11 cellular contexts compared by ENCODE assay signal in the genomic region with DNA sequence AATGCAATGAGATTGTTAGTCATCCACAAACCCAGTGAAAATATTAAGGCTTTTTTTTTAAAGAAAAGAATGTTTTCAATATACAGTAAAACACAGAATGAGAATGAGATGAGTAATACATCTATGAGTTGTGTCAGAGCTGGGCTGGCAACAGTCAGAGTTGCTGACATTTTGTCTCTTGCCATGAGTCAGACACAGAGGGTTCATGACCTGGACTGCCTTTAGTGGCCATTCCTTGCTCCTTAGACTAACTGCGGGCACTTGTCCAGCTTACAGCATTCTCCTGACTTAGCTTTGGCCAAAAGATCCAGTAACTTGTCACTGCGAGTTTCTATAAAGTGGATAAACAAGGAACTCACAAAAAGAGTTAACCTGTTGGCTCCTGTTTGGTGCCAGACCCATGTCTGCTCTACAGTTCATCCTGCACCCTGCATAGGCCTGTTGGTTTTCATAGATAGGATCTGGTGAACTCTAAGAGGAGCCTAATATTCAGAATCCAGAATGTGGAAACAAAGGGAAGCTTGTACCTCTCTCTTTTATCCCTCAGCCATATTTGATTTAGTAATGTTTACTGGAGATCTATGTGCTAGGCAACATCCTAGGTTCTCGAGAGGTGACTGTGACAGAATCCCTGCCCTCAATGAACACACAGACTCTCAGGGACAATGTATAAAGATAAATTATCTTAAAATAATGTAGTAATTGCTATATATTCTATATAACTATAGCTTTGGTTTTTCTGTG.
DNase-seq lines count a peak whose midpoint lies in the region; ATAC-seq and TF ChIP-seq lines count a peak whose summit lies in the region.
"Had no signal": no experiment of that assay in that cellular context is flagged by ENCODE, and none has a peak within 500 bp of the region (broad histone marks: within the 10 kb centered on the region; RNA-seq: fewer than 3 reads in every experiment).

No MANE protein-coding gene starts in this region.

- intact Hi-C loops in PC-3 (cut with micrococcal nuclease) (loop anchor here (1.0 to 2.0 kb wide), 2 partner anchors 24 to 49 kb away; no protein-coding TSS in a partner anchor), psoas muscle (cut with DNase I) (no loop called here)

- H3K36me3 ChIP-seq in GM23248 (ENCODE audit: low read depth) (no peaks in the 10 kb centered on the region), PC-3 (ENCODE audit: low read depth, low read length) (no peaks in the 10 kb centered on the region), psoas muscle (ENCODE audit: insufficient read depth in 1 of 2, low read depth in 1 of 2) (no peaks in the 10 kb centered on the region)

- H4K20me1 ChIP-seq in GM23248 (ENCODE audit: insufficient read depth) (no peaks in the 10 kb centered on the region), PC-3 (ENCODE audit: low read length) (no peaks in the 10 kb centered on the region)

- TF ChIP-seq CTCF in PC-3 (conservative IDR thresholded peaks at IDR 0.05; ENCODE audit: low read depth, low read length) (no peak), psoas muscle (IDR thresholded peaks at IDR 0.05) (no peak)

- H3K79me2 ChIP-seq in GM23248 (ENCODE audit: insufficient read depth) (no peaks in the 10 kb centered on the region), PC-3 (ENCODE audit: low read length) (no peaks in the 10 kb centered on the region)

- peak; percentile 99 for DNase-seq in GM23248
- DNase-seq in PC-3, result peak; percentile 95
- peak; percentile 97 for DNase-seq in fibroblast of gingiva (ENCODE audit: low read depth)
- peak; percentile 42 to 49 for DNase-seq in psoas muscle
- no peak for DNase-seq in erythroblast (lab: John Stamatoyannopoulos, UW)
- DNase-seq in HUDEP-2 (lab: John Stamatoyannopoulos, UW; ENCODE audit: unreplicated experiment in 76 of 76), result no peak
- DNase-seq: amygdala; NCI-H1417; stimulated activated CD4-positive, alpha-beta T cell treated with anti-CD3 and anti-CD28 coated beads, Interleukin-2, amount 100 ng/mL, for 48 hours had no signal

- in situ Hi-C loops in GM23248 (cut with MboI), result no loop called here

- POLR2A ChIA-PET in PC-3 (lab: Charles Lee; ENCODE audit: unreplicated experiment), result interaction anchor here (0.7 kb wide), 1 partner anchor 1383 kb away, joined by 9 read pairs; no protein-coding TSS in a partner anchor

- no peak for TF ChIP-seq POLR2A in erythroblast (IDR thresholded peaks at IDR 0.05; ENCODE audit: low read length)

- H3K9me3 ChIP-seq in GM23248 (ENCODE audit: low read depth) (no peaks in the 10 kb centered on the region), PC-3 (ENCODE audit: low read length) (no peaks in the 10 kb centered on the region), psoas muscle (no peaks in the 10 kb centered on the region)

- H3F3A ChIP-seq in GM23248 (ENCODE audit: insufficient read depth) (peaks cover 11% of the 10 kb centered on the region), PC-3 (ENCODE audit: low read length, unreplicated experiment) (peaks cover 12% of the 10 kb centered on the region)

- peak overlapping the region; percentile 38 for H3K4me2 ChIP-seq in GM23248 (ENCODE audit: unreplicated experiment)
- peak overlapping the region; percentile 48 for H3K4me2 ChIP-seq in PC-3 (ENCODE audit: low read length)

- CTCF ChIA-PET in PC-3 (lab: Charles Lee), result interaction anchor here (0.6 kb wide), 1 partner anchor 173 kb away, joined by 6 read pairs; no protein-coding TSS in a partner anchor

- H3K9me2 ChIP-seq in GM23248 (ENCODE audit: insufficient read depth), result no peaks in the 10 kb centered on the region
- no peaks in the 10 kb centered on the region for H3K9me2 ChIP-seq in PC-3 (replicated peaks; ENCODE audit: low read length)

- peak; percentile 97 for ATAC-seq in PC-3
- peak; percentile 77 to 96 (median 82) for ATAC-seq in psoas muscle
- ATAC-seq in HG03280 (IDR thresholded peaks at IDR 0.05; ENCODE audit: unreplicated experiment), result no peak
- ATAC-seq in GM21381 (IDR thresholded peaks at IDR 0.05; ENCODE audit: unreplicated experiment), result no peak

- H3K4me3 ChIP-seq in GM23248 (no peak overlapping the region), PC-3 (ENCODE audit: low read length) (no peak overlapping the region), psoas muscle (no peak overlapping the region)

- no TSS peak for BruUV-seq in PC-3 (replicated peaks; lab: Mats Ljungman, UMichigan)

- H3K27ac ChIP-seq in GM23248 (peak overlapping the region; percentile 76), PC-3 (ENCODE audit: low read length) (peak overlapping the region; percentile 72), psoas muscle (no peak overlapping the region)

- H3K4me1 ChIP-seq in GM23248 (ENCODE audit: insufficient read depth), result peaks cover 23% of the 10 kb centered on the region
- peaks cover 23% of the 10 kb centered on the region for H3K4me1 ChIP-seq in PC-3 (ENCODE audit: insufficient read depth, low read length)
- H3K4me1 ChIP-seq in psoas muscle, result peaks cover 6% of the 10 kb centered on the region

- H3K27me3 ChIP-seq in GM23248 (replicated peaks; ENCODE audit: insufficient read depth), result no peaks in the 10 kb centered on the region
- H3K27me3 ChIP-seq in PC-3 (ENCODE audit: low read length), result no peaks in the 10 kb centered on the region
- H3K27me3 ChIP-seq in psoas muscle (ENCODE audit: insufficient read depth in 3 of 3, low read length in 2 of 3), result no peaks in the 10 kb centered on the region

- 0 out of 2 replicates have a peak overlapping the region, but pooled peaks have one; percentile 29 for H3K9ac ChIP-seq in GM23248
- H3K9ac ChIP-seq in PC-3 (ENCODE audit: low read length), result no peak overlapping the region

- H2AFZ ChIP-seq in GM23248 (peak overlapping the region; percentile 54), PC-3 (ENCODE audit: low read length) (no peak overlapping the region)

- WGBS in GM23248 (ENCODE audit: low coverage in 1 of 2, low lambda C conversion rate in 2 of 2, missing lambda C conversion rate in 2 of 2), 2 experiments, result 30 to 32% methylated on average over 3 of the region's 3 CpGs
- WGBS in psoas muscle, 3 donors, result 62 to 79% (median 63%) methylated on average over 3 of the region's 3 CpGs

Comparison
In these comparisons a context has a peak if more than half of its experiments do, and no peak if none do; other contexts are left out.
1. DNase-seq: peak in GM23248 (single experiment), PC-3 (single experiment), fibroblast of gingiva (single experiment) and psoas muscle (2 of 2); none in erythroblast (0 of 2) and HUDEP-2 (0 of 76).
2. ATAC-seq: peak in PC-3 (single experiment) and psoas muscle (4 of 4); none in HG03280 (single experiment) and GM21381 (single experiment).